11 cellular contexts compared by ENCODE assay signal in genomic region chr4:41339812-41340809, GRCh38.
A peak's percentile ranks its signal among the peaks of the same experiment; 100 is the strongest.
DNase-seq lines count a peak whose midpoint lies in the region; ATAC-seq and TF ChIP-seq lines count a peak whose summit lies in the region.
"Had no signal": no experiment of that assay in that cellular context is flagged by ENCODE, and none has a peak within 500 bp of the region (broad histone marks: within the 10 kb centered on the region; RNA-seq: fewer than 3 reads in every experiment).

No MANE protein-coding gene starts in this region.

- ATAC-seq in left ventricle myocardium superior (peak; percentile 78), HG02870 (IDR thresholded peaks at IDR 0.05; ENCODE audit: unreplicated experiment) (no peak)

- H3K4me3 ChIP-seq in ovary: no peak overlapping the region
- H3K4me3 ChIP-seq: transverse colon had no signal

- H3K9me3 ChIP-seq in ovary: no peaks in the 10 kb centered on the region
- H3K9me3 ChIP-seq: transverse colon had no signal

- in situ Hi-C loops in KBM-7 (cut with MboI; ENCODE audit: low pct_unique_long_range_greater_than_20kb, low sequenced_read_pairs): no loop called here

- no peak for TF ChIP-seq EP300 in ovary (IDR thresholded peaks at IDR 0.05)

- peak in 1 of 3 donors; percentile 21 for TF ChIP-seq CTCF in ovary (IDR thresholded peaks at IDR 0.05)

- H3K27me3 ChIP-seq in ovary: no peaks in the 10 kb centered on the region
- H3K27me3 ChIP-seq: transverse colon had no signal

- WGBS in ovary, 3 donors: 60 to 68% (median 62%) methylated on average over 10 of the region's 10 CpGs

- no peaks in the 10 kb centered on the region for H3K4me1 ChIP-seq in ovary (ENCODE audit: insufficient read depth)
- H3K4me1 ChIP-seq: transverse colon had no signal

- no peak overlapping the region for H3K27ac ChIP-seq in ovary
- H3K27ac ChIP-seq: transverse colon had no signal

- DNase-seq in HCEC 1CT (peak; percentile 37), T1000 (lab: John Stamatoyannopoulos, UW) (peak; percentile 34), left ventricle myocardium superior (no peak), retina (peak; percentile 53), ovary (no peak), KBM-7 (no peak)
- DNase-seq in stimulated activated CD8-positive, alpha-beta memory T cell treated with anti-CD3 and anti-CD28 coated beads, Interleukin-4, amount 100 ng/mL, for 48 hours: no peak
- DNase-seq: activated T-cell treated with anti-CD3 and anti-CD28 coated beads for 4 hours, naive B cell, transverse colon had no signal

- no peaks in the 10 kb centered on the region for H3K36me3 ChIP-seq in ovary
- H3K36me3 ChIP-seq: transverse colon had no signal

- intact Hi-C loops in left ventricle myocardium superior (cut with micrococcal nuclease): no loop called here
- intact Hi-C loops in ovary (cut with DNase I): no loop called here

- no peak for TF ChIP-seq POLR2A in ovary (IDR thresholded peaks at IDR 0.05)

Comparison
In these comparisons a context has a peak if more than half of its experiments do, and no peak if none do; other contexts are left out.
1. DNase-seq: peak in HCEC 1CT (single experiment), T1000 (single experiment) and retina (single experiment); none in left ventricle myocardium superior (single experiment), ovary (0 of 5), stimulated activated CD8-positive, alpha-beta memory T cell treated with anti-CD3 and anti-CD28 coated beads, Interleukin-4, amount 100 ng/mL, for 48 hours (single experiment) and KBM-7 (single experiment).